ENCODE assay signal across 14 cellular contexts in the genomic region with DNA sequence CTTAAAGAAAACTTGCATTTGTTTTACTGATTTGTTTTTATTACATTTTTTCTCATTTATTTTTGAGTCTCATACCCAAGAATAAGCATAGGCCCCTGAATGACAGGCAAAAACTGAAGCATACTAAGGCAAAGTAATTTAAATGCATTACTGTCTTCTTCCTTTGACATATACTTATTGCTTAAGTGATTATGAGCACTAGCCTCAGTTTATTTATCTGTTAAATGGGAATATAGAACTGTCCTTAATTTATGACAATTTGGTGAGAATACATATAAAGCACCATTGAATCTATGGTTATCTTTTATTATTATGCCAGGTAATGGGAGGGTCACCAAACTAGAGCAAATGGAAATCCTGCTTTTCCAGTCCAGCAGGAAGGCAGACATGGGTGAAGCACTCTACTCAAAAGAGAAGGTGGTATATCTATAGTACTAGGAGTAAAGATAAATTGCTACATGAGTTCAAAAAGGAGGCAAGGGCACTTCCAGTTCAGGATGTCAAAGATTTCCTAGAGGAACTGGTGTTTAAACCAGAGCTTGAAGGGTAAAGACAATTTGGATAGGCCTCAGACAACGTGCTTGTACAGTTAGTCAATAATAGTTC.
"Had no signal": no experiment of that assay in that cellular context is flagged by ENCODE, and none has a peak within 500 bp of the region (broad histone marks: within the 10 kb centered on the region; RNA-seq: fewer than 3 reads in every experiment).

No MANE protein-coding gene starts in this region.

- H3K4me3 Mint-ChIP-seq: activated CD8-positive, alpha-beta T cell treated with anti-CD3 and anti-CD28 coated beads, Interleukin-2, amount 10 ng/mL, durations not matched to agents 7 days and 5 days; brain; nephron had no signal

- H3K36me3 Mint-ChIP-seq: brain had no signal

- H3K9me3 Mint-ChIP-seq: brain, nephron had no signal

- H3K36me3 ChIP-seq: lower lobe of right lung, uterus had no signal

- DNase-seq: activated CD4-positive, alpha-beta T cell treated with anti-CD3 and anti-CD28 coated beads for 4 hours; activated CD8-positive, alpha-beta T cell treated with anti-CD3 and anti-CD28 coated beads, Interleukin-2, amount 10 ng/mL, durations not matched to agents 7 days and 5 days; activated naive CD4-positive, alpha-beta T cell treated with Interleukin-2 at 50 U/mL for 16 hours; amniotic stem cell; dermis blood vessel endothelial cell; erythroblast; hippocampal formation; lower lobe of right lung; mucosa of descending colon; stimulated activated CD4-positive, alpha-beta T cell treated with anti-CD3 and anti-CD28 coated beads, Interleukin-2, amount 100 ng/mL, for 48 hours; T-helper 9 cell; uterus had no signal

- H3K27ac ChIP-seq: lower lobe of right lung, uterus had no signal

- H3K4me3 ChIP-seq: lower lobe of right lung, mucosa of descending colon, uterus had no signal

- H3K9me3 ChIP-seq: lower lobe of right lung, mucosa of descending colon, uterus had no signal

- H3K27ac Mint-ChIP-seq: activated CD8-positive, alpha-beta T cell treated with anti-CD3 and anti-CD28 coated beads, Interleukin-2, amount 10 ng/mL, durations not matched to agents 7 days and 5 days; brain; nephron had no signal

- ATAC-seq: activated CD8-positive, alpha-beta T cell treated with anti-CD3 and anti-CD28 coated beads, Interleukin-2, amount 10 ng/mL, durations not matched to agents 7 days and 5 days; lower lobe of right lung; mucosa of descending colon had no signal

- H3K4me1 ChIP-seq: uterus had no signal

- H3K27me3 ChIP-seq: uterus had no signal

- H3K27me3 Mint-ChIP-seq: brain had no signal
